Comparison of ENCODE assay signal across 33 cellular contexts in the genomic region with DNA sequence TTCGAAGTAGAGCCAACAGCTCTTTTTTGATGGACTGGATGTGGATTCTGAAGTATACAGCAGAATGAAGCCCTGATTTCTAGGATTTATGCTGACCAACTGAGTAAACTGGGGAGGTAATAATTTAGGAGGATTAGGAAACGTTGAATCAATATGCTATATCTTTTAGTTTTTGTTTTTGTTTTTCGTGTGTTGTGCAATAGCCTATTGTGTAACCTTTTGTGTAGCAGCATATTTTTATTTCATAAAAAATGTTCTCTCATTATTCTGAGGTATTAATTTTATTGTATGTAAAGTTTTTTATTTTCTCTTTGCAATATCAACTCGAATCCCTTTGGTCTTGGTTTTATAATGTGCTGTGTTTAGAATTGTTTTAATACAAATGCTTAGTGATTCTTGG.
"Had no signal": no experiment of that assay in that cellular context is flagged by ENCODE, and none has a peak within 500 bp of the region (broad histone marks: within the 10 kb centered on the region; RNA-seq: fewer than 3 reads in every experiment).

No MANE protein-coding gene starts in this region.

- H3K27me3 ChIP-seq: adrenal gland, body of pancreas, brain microvascular endothelial cell, breast epithelium had no signal

- H3K36me3 ChIP-seq: adrenal gland, brain microvascular endothelial cell, breast epithelium had no signal

- H3K9me3 ChIP-seq: adrenal gland, body of pancreas, breast epithelium had no signal

- H3K4me3 ChIP-seq: adrenal gland, body of pancreas, breast epithelium had no signal

- H3K27ac ChIP-seq: adrenal gland, body of pancreas, brain microvascular endothelial cell, breast epithelium, VCaP had no signal

- ATAC-seq: activated CD4-positive, alpha-beta T cell treated with anti-CD3 and anti-CD28 coated beads for 36 hours; activated CD4-positive, CD25-positive, alpha-beta regulatory T cell treated with anti-CD3 and anti-CD28 coated beads, Interleukin-2, amount 50 U/mL, for 24 hours; activated CD8-positive, alpha-beta memory T cell treated with anti-CD3 and anti-CD28 coated beads, Interleukin-2, amount 10 ng/mL, durations not matched to agents 7 days and 5 days; activated CD8-positive, alpha-beta T cell treated with anti-CD3 and anti-CD28 coated beads, Interleukin-2, amount 10 ng/mL, durations not matched to agents 7 days and 5 days; activated naive CD8-positive, alpha-beta T cell treated with anti-CD3 and anti-CD28 coated beads, Interleukin-2, amount 50 U/mL, for 24 hours; body of pancreas; WTC11 had no signal

- DNase-seq: activated CD4-positive, alpha-beta memory T cell treated with anti-CD3 and anti-CD28 coated beads, Interleukin-2, amount 10 ng/mL, durations not matched to agents 7 days and 5 days; activated CD4-positive, alpha-beta T cell treated with anti-CD3 and anti-CD28 coated beads for 1 hour; activated CD4-positive, alpha-beta T cell treated with anti-CD3 and anti-CD28 coated beads for 36 hours; activated CD4-positive, alpha-beta T cell treated with anti-CD3 and anti-CD28 coated beads for 48 hours; activated CD4-positive, alpha-beta T cell treated with anti-CD3 and anti-CD28 coated beads, Interleukin-2, amount 10 ng/mL, durations not matched to agents 7 days and 5 days; activated CD4-positive, alpha-beta T cell treated with anti-CD3 and anti-CD28 coated beads, Interleukin-2, amount 50 U/mL, for 48 hours; activated CD4-positive, CD25-positive, alpha-beta regulatory T cell; activated CD8-positive, alpha-beta memory T cell treated with anti-CD3 and anti-CD28 coated beads for 24 hours; activated CD8-positive, alpha-beta memory T cell treated with anti-CD3 and anti-CD28 coated beads, Interleukin-2, amount 10 ng/mL, durations not matched to agents 7 days and 5 days; activated CD8-positive, alpha-beta memory T cell treated with anti-CD3 and anti-CD28 coated beads, Interleukin-2, amount 50 U/mL, for 48 hours; activated CD8-positive, alpha-beta T cell treated with anti-CD3 and anti-CD28 coated beads, Interleukin-2, amount 10 ng/mL, durations not matched to agents 7 days and 5 days; activated effector memory CD4-positive, alpha-beta T cell treated with Interleukin-2 at 50 U/mL for 16 hours; activated gamma-delta T cell; activated naive CD4-positive, alpha-beta T cell treated with anti-CD3 and anti-CD28 coated beads, Interleukin-2, amount 10 ng/mL, durations not matched to agents 7 days and 5 days; activated naive CD4-positive, alpha-beta T cell treated with Interleukin-2 at 50 U/mL for 16 hours; activated naive CD8-positive, alpha-beta T cell treated with anti-CD3 and anti-CD28 coated beads, Interleukin-2, amount 10 ng/mL, durations not matched to agents 7 days and 5 days; activated naive CD8-positive, alpha-beta T cell treated with anti-CD3 and anti-CD28 coated beads, Interleukin-2, amount 50 U/mL, for 24 hours; activated T-cell treated with anti-CD3 and anti-CD28 coated beads, Interleukin-2, amount 50 U/mL, for 24 hours; activated T-cell treated with anti-CD3 and anti-CD28 coated beads, Interleukin-2, amount 50 U/mL, for 48 hours; adrenal gland; amniotic stem cell; aorta; body of pancreas; brain microvascular endothelial cell; central memory CD4-positive, alpha-beta T cell; T-helper 2 cell; T-helper 9 cell had no signal

- H3K4me1 ChIP-seq: adrenal gland, body of pancreas, breast epithelium had no signal

- FAIRE-seq: astrocyte, TTC549 had no signal
